In genomic region chr11:102115557-102115956, GRCh38 we compare ENCODE assay signal across 2 cellular contexts.
TF ChIP-seq lines count a peak whose summit lies in the region.

No MANE protein-coding gene starts in this region.

TF ChIP-seq in IMR-90, 13 proteins besides CTCF, POLR2A, EP300 and RAD21:
- no peak for TF ChIP-seq BHLHE40 (IDR thresholded peaks at IDR 0.05; ENCODE audit: low read depth, low read length)
- TF ChIP-seq MXI1 (IDR thresholded peaks at IDR 0.05; ENCODE audit: borderline replicate concordance, low read depth, low read length) = no peak
- no peak for TF ChIP-seq ELK1 (IDR thresholded peaks at IDR 0.05; ENCODE audit: borderline replicate concordance, low read depth, low read length)
- TF ChIP-seq MAZ (IDR thresholded peaks at IDR 0.05; ENCODE audit: borderline replicate concordance, low read depth, low read length) = no peak
- no peak for TF ChIP-seq RFX5 (IDR thresholded peaks at IDR 0.05; ENCODE audit: low read depth, low read length)
- TF ChIP-seq FOS (IDR thresholded peaks at IDR 0.05; ENCODE audit: low read depth, low read length) = no peak
- no peak for TF ChIP-seq USF2 (IDR thresholded peaks at IDR 0.05; ENCODE audit: low read depth, low read length)
- TF ChIP-seq CHD1 (IDR thresholded peaks at IDR 0.05; ENCODE audit: low read depth, low read length) = no peak
- TF ChIP-seq NFE2L2 (IDR thresholded peaks at IDR 0.05; ENCODE audit: low read depth, low read length) = no peak
- TF ChIP-seq CEBPB (IDR thresholded peaks at IDR 0.05; ENCODE audit: low read depth, low read length) = no peak
- TF ChIP-seq MAFK (IDR thresholded peaks at IDR 0.05; ENCODE audit: low read depth, low read length) = no peak
- TF ChIP-seq SMC3 (IDR thresholded peaks at IDR 0.05; ENCODE audit: low read depth, low read length) = no peak
- no peak for TF ChIP-seq RCOR1 (IDR thresholded peaks at IDR 0.05; ENCODE audit: insufficient replicate concordance, low read length)

TF ChIP-seq in H1, 55 proteins besides CTCF, POLR2A, EP300 and RAD21:
- TF ChIP-seq SP1 (IDR thresholded peaks at IDR 0.05; ENCODE audit: low read depth, low read length) (0 out of 2 replicates have a peak, but pooled peaks have one; percentile 24), NANOG (IDR thresholded peaks at IDR 0.05; ENCODE audit: insufficient read depth, low read depth, low read length, poor library complexity, severe bottlenecking) (peak; percentile 24), RBBP5 (IDR thresholded peaks at IDR 0.05; ENCODE audit: borderline replicate concordance, low read depth, low read length) (no peak), HDAC2 (IDR thresholded peaks at IDR 0.05; ENCODE audit: borderline replicate concordance in 1 of 2, low read depth in 2 of 2, low read length in 2 of 2) (no peak), USF2 (IDR thresholded peaks at IDR 0.05; ENCODE audit: low read length) (peak; percentile 55; the same call in 1 of the 2 replicates)
